ENCODE assay signal across 8 cellular contexts in the genomic region with DNA sequence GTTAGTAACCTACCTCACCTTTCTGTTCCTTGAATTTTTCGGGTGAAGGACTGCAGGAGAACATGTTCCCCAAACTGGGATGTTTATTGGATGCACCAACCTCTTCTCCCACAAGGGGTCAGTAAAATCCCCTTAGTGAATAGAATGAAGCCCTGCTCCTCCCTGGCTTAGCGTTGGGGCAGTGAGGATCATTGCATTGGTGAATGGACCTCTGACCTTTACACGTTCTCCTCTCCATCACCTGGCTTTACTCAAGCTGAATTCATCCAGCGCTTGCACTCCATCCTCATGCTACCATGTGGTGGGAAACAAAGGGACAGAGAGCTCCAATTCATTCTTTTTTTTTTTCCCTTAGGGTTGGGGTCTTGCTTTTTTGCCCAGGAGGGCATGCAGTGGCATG.
DNase-seq lines count a peak whose midpoint lies in the region; ATAC-seq, FAIRE-seq and TF ChIP-seq lines count a peak whose summit lies in the region.

No MANE protein-coding gene starts in this region.

- H3K4me1 ChIP-seq in psoas muscle: no peaks in the 10 kb centered on the region

- no peaks in the 10 kb centered on the region for H3K36me3 ChIP-seq in psoas muscle (ENCODE audit: insufficient read depth in 1 of 2, low read depth in 1 of 2)

- peak; percentile 79 for ATAC-seq in GM19351 (IDR thresholded peaks at IDR 0.05; ENCODE audit: unreplicated experiment)
- ATAC-seq in psoas muscle: peak in 1 of 4 donors; percentile 45

- peak; percentile 50 for TF ChIP-seq CTCF in psoas muscle (IDR thresholded peaks at IDR 0.05)

- H3K27ac ChIP-seq in psoas muscle: no peak overlapping the region

- H3K4me3 ChIP-seq in psoas muscle: no peak overlapping the region

- intact Hi-C loops in psoas muscle (cut with DNase I): loop anchor here in 1 of 2 donors (5.0 kb wide), 1 partner anchor 664 kb away; no protein-coding TSS in a partner anchor

- H3K9me3 ChIP-seq in psoas muscle: no peaks in the 10 kb centered on the region

- peaks cover 0 to 3% (median 0%) of the 10 kb centered on the region in 3 donors for H3K27me3 ChIP-seq in psoas muscle (ENCODE audit: insufficient read depth in 3 of 3, low read length in 2 of 3)

- FAIRE-seq in TTC549 (lab: Jason Lieb, UNC): peak; percentile 17

- DNase-seq in NCI-H524 (lab: John Stamatoyannopoulos, UW) (peak; percentile 36 to 59), NCI-H524 treated with DMSO at 0.1 percent for 48 hours (lab: John Stamatoyannopoulos, UW) (no peak), HuH-7 (ENCODE audit: low spot score) (peak; percentile 78), globus pallidus (ENCODE audit: low spot score) (peak; percentile 26), psoas muscle (no peak)
- no peak for DNase-seq in activated CD4-positive, CD25-positive, alpha-beta regulatory T cell (lab: John Stamatoyannopoulos, UW)

- 7 to 12% (median 9%) methylated on average over 4 of the region's 4 CpGs for WGBS in psoas muscle, 3 donors

Comparison
In these comparisons a context has a peak if more than half of its experiments do, and no peak if none do; other contexts are left out.
1. DNase-seq: peak in NCI-H524 (2 of 2), HuH-7 (single experiment) and globus pallidus (single experiment); none in NCI-H524 treated with DMSO at 0.1 percent for 48 hours (single experiment), psoas muscle (0 of 2) and activated CD4-positive, CD25-positive, alpha-beta regulatory T cell (0 of 4).